ENCODE assay signal across 24 cellular contexts in genomic region chr21:16425297-16425696, GRCh38.
DNase-seq lines count a peak whose midpoint lies in the region; TF ChIP-seq lines count a peak whose summit lies in the region.
"Had no signal": no experiment of that assay in that cellular context is flagged by ENCODE, and none has a peak within 500 bp of the region (broad histone marks: within the 10 kb centered on the region; RNA-seq: fewer than 3 reads in every experiment).

No MANE protein-coding gene starts in this region.

- H3K27ac Mint-ChIP-seq in immature natural killer cell = no peak overlapping the region
- H3K27ac Mint-ChIP-seq: CD4-positive, alpha-beta T cell; dendritic cell treated with granulocyte-macrophage colony-stimulating factor and Interleukin-4, amounts not matched to agents 40 ng/mL and 50 ng/mL, for 4 days; T-helper 17 cell had no signal

- no peak overlapping the region for H3K4me3 Mint-ChIP-seq in immature natural killer cell
- H3K4me3 Mint-ChIP-seq: activated T-cell treated with anti-CD3 and anti-CD28 coated beads, Interleukin-2, amount 50 U/mL, for 4 hours; CD4-positive, alpha-beta T cell; dendritic cell treated with granulocyte-macrophage colony-stimulating factor and Interleukin-4, amounts not matched to agents 40 ng/mL and 50 ng/mL, for 4 days; T-helper 17 cell had no signal

- no peaks in the 10 kb centered on the region for H3K36me3 ChIP-seq in hepatocyte (replicated peaks; ENCODE audit: insufficient read depth, low read depth)
- H3K36me3 ChIP-seq in testis (ENCODE audit: low read depth, missing control alignments) = no peaks in the 10 kb centered on the region
- H3K36me3 ChIP-seq: Peyer's patch, SJSA1 had no signal

- intact Hi-C loops in testis (cut with DNase I; ENCODE audit: low total_unique reads) = no loop called here

- no peak for TF ChIP-seq POLR2A in testis (IDR thresholded peaks at IDR 0.05)

- no peaks in the 10 kb centered on the region for H3K9me2 ChIP-seq in hepatocyte (replicated peaks; ENCODE audit: insufficient read depth)

- no peaks in the 10 kb centered on the region for H3K36me3 Mint-ChIP-seq in immature natural killer cell

- peak overlapping the region; percentile 98 for H3K27ac ChIP-seq in 22Rv1
- peak overlapping the region; percentile 95 for H3K27ac ChIP-seq in VCaP
- H3K27ac ChIP-seq in hepatocyte = no peak overlapping the region
- peak overlapping the region; percentile 76 to 93 for H3K27ac ChIP-seq in testis
- H3K27ac ChIP-seq: HL-60, parathyroid adenoma, Peyer's patch, SJSA1 had no signal

- peaks cover 3 to 39% (median 14%) of the 10 kb centered on the region in 6 donors for H3K9me3 Mint-ChIP-seq in immature natural killer cell
- H3K9me3 Mint-ChIP-seq: activated T-cell treated with anti-CD3 and anti-CD28 coated beads, Interleukin-2, amount 50 U/mL, for 4 hours; CD4-positive, alpha-beta T cell; dendritic cell treated with granulocyte-macrophage colony-stimulating factor and Interleukin-4, amounts not matched to agents 40 ng/mL and 50 ng/mL, for 4 days had no signal

- peaks cover 12% of the 10 kb centered on the region for H3K79me2 ChIP-seq in hepatocyte
- H3K79me2 ChIP-seq: parathyroid adenoma had no signal

- H3K27me3 Mint-ChIP-seq in immature natural killer cell (ENCODE audit: low read depth in 3 of 3) = peaks cover 0 to 1% (median 0%) of the 10 kb centered on the region in 3 donors
- H3K27me3 Mint-ChIP-seq: CD4-positive, alpha-beta T cell; dendritic cell treated with granulocyte-macrophage colony-stimulating factor and Interleukin-4, amounts not matched to agents 40 ng/mL and 50 ng/mL, for 4 days; T-helper 17 cell had no signal

- peak overlapping the region; percentile 45 for H3K4me2 ChIP-seq in hepatocyte

- H4K20me1 ChIP-seq in hepatocyte (ENCODE audit: insufficient read depth, poor library complexity, severe bottlenecking) = no peaks in the 10 kb centered on the region

- H3K27me3 ChIP-seq in hepatocyte (no peaks in the 10 kb centered on the region), testis (no peaks in the 10 kb centered on the region)
- H3K27me3 ChIP-seq: Peyer's patch, SJSA1 had no signal

- H2AFZ ChIP-seq in hepatocyte = no peak overlapping the region
- H2AFZ ChIP-seq: parathyroid adenoma had no signal

- H3K4me3 ChIP-seq in hepatocyte = no peak overlapping the region
- H3K4me3 ChIP-seq in testis = no peak overlapping the region
- H3K4me3 ChIP-seq: mucosa of descending colon, Peyer's patch, SJSA1 had no signal

- H3K9me3 ChIP-seq in hepatocyte (ENCODE audit: low read depth) (no peaks in the 10 kb centered on the region), testis (no peaks in the 10 kb centered on the region)
- H3K9me3 ChIP-seq: mucosa of descending colon, Peyer's patch, SJSA1 had no signal

- no peaks in the 10 kb centered on the region for H3K4me1 Mint-ChIP-seq in immature natural killer cell
- H3K4me1 Mint-ChIP-seq: T-helper 17 cell had no signal

- TF ChIP-seq CTCF in 22Rv1 (IDR thresholded peaks at IDR 0.05) = no peak
- no peak for TF ChIP-seq CTCF in VCaP (conservative IDR thresholded peaks at IDR 0.05)
- no peak for TF ChIP-seq CTCF in hepatocyte (IDR thresholded peaks at IDR 0.05; ENCODE audit: poor library complexity)
- no peak for TF ChIP-seq CTCF in testis (IDR thresholded peaks at IDR 0.05)

- DNase-seq in hepatocyte (ENCODE audit: low spot score) = no peak
- DNase-seq in testis = no peak
- no peak for DNase-seq in mucosa of gallbladder (ENCODE audit: low spot score)
- DNase-seq in immature natural killer cell = no peak
- no peak for DNase-seq in cerebellar cortex (ENCODE audit: low spot score)
- DNase-seq: activated CD4-positive, alpha-beta T cell treated with anti-CD3 and anti-CD28 coated beads for 4 hours; activated naive CD4-positive, alpha-beta T cell; activated T-cell treated with anti-CD3 and anti-CD28 coated beads, Interleukin-2, amount 50 U/mL, for 4 hours; CD4-positive, alpha-beta T cell; DMS 273 treated with DMSO at 0.1 percent for 48 hours; Kasumi-1; mucosa of descending colon; NCI-H1694 treated with DMSO at 0.1 percent for 48 hours; NCI-H2171; NCI-H526; Peyer's patch; stimulated activated naive CD8-positive, alpha-beta T cell treated with anti-CD3 and anti-CD28 coated beads, Interleukin-15, Interleukin-2, amounts not matched to agents 100 U/mL and 50 U/mL, for 24 hours; T-helper 17 cell had no signal

- H3K4me1 ChIP-seq in hepatocyte (ENCODE audit: insufficient read depth) (no peaks in the 10 kb centered on the region), testis (peaks cover 12% of the 10 kb centered on the region)
- H3K4me1 ChIP-seq: parathyroid adenoma, Peyer's patch, SJSA1 had no signal
